ENCODE assay signal across 1 cellular context in genomic region chr3:99543796-99544195, GRCh38.
TF ChIP-seq lines count a peak whose summit lies in the region.

No MANE protein-coding gene starts in this region.

TF ChIP-seq in IMR-90, 13 proteins besides CTCF, POLR2A, EP300 and RAD21 (continued from another document):
- no peak for TF ChIP-seq ELK1 (IDR thresholded peaks at IDR 0.05; ENCODE audit: borderline replicate concordance, low read depth, low read length)
- no peak for TF ChIP-seq BHLHE40 (IDR thresholded peaks at IDR 0.05; ENCODE audit: low read depth, low read length)
- TF ChIP-seq FOS (IDR thresholded peaks at IDR 0.05; ENCODE audit: low read depth, low read length): no peak
